2 cellular contexts compared by ENCODE assay signal in the genomic region with DNA sequence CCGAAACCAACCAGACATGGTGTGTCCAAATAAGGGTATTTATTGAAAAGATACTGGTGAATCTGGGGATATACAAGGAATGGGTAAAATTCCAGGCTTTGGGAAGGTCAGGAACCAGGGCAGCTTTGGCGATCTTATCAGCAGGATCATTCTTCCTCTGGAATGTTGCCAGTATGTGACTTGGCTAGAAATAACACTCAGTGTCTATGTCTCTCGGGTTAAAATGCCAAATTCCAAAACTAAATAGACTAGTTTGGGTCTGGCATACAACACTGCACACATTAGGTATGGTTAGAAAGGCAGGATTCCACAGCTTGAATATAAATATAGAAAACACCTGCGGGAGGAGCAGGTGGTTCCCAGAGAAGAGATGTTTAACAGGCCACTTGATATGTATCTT.
TF ChIP-seq lines count a peak whose summit lies in the region.

No MANE protein-coding gene starts in this region.

TF ChIP-seq in SK-N-SH, 30 proteins besides CTCF, POLR2A, EP300 and RAD21 (continued from another document and continues in another):
- TF ChIP-seq IRF3 (IDR thresholded peaks at IDR 0.05; ENCODE audit: low read depth, low read length) (no peak), POLR2AphosphoS5 (IDR thresholded peaks at IDR 0.05; ENCODE audit: low read depth, low read length) (no peak), YY1 (IDR thresholded peaks at IDR 0.05; ENCODE audit: low read depth) (no peak), NFIC (IDR thresholded peaks at IDR 0.05; ENCODE audit: borderline replicate concordance) (peak; percentile 95), NRF1 (IDR thresholded peaks at IDR 0.05; ENCODE audit: low read depth, low read length) (no peak), MEF2A (IDR thresholded peaks at IDR 0.05; ENCODE audit: borderline replicate concordance, low read depth) (no peak), RFX5 (IDR thresholded peaks at IDR 0.05; ENCODE audit: low read length) (no peak), SIN3A (IDR thresholded peaks at IDR 0.05; ENCODE audit: borderline replicate concordance, low read depth, low read length) (no peak), MXI1 (IDR thresholded peaks at IDR 0.05; ENCODE audit: low read depth, low read length) (no peak), FOSL2 (IDR thresholded peaks at IDR 0.05; ENCODE audit: borderline replicate concordance, low read depth) (peak; percentile 33; the same call in 1 of the 2 replicates), GABPA (IDR thresholded peaks at IDR 0.05; ENCODE audit: low read depth) (no peak), RXRA (IDR thresholded peaks at IDR 0.05; ENCODE audit: borderline replicate concordance, low read depth) (peak; percentile 71; the same call in 1 of the 2 replicates), FOXM1 (IDR thresholded peaks at IDR 0.05; ENCODE audit: low read depth) (0 out of 2 replicates have a peak, but pooled peaks have one; percentile 34), SMC3 (IDR thresholded peaks at IDR 0.05; ENCODE audit: low read depth, low read length) (no peak), GATA2 (CRISPR knock-in tag; IDR thresholded peaks at IDR 0.05) (0 out of 2 replicates have a peak, but pooled peaks have one; percentile 17), FOXJ3 (CRISPR knock-in tag; IDR thresholded peaks at IDR 0.05) (no peak), EZH2phosphoT487 (IDR thresholded peaks at IDR 0.05; ENCODE audit: borderline replicate concordance, low read depth) (no peak), TEAD4 (IDR thresholded peaks at IDR 0.05; ENCODE audit: borderline replicate concordance, insufficient read depth) (peak; percentile 66), TCF12 (IDR thresholded peaks at IDR 0.05) (peak; percentile 77), CHD2 (IDR thresholded peaks at IDR 0.05; ENCODE audit: low read length, partially characterized antibody) (no peak)
- TF ChIP-seq, protein P1, sequence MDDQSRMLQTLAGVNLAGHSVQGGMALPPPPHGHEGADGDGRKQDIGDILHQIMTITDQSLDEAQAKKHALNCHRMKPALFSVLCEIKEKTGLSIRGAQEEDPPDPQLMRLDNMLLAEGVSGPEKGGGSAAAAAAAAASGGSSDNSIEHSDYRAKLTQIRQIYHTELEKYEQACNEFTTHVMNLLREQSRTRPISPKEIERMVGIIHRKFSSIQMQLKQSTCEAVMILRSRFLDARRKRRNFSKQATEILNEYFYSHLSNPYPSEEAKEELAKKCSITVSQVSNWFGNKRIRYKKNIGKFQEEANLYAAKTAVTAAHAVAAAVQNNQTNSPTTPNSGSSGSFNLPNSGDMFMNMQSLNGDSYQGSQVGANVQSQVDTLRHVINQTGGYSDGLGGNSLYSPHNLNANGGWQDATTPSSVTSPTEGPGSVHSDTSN (IDR thresholded peaks at IDR 0.05), result peak; percentile 58; the same call in 1 of the 2 replicates
- TF ChIP-seq, protein P2, sequence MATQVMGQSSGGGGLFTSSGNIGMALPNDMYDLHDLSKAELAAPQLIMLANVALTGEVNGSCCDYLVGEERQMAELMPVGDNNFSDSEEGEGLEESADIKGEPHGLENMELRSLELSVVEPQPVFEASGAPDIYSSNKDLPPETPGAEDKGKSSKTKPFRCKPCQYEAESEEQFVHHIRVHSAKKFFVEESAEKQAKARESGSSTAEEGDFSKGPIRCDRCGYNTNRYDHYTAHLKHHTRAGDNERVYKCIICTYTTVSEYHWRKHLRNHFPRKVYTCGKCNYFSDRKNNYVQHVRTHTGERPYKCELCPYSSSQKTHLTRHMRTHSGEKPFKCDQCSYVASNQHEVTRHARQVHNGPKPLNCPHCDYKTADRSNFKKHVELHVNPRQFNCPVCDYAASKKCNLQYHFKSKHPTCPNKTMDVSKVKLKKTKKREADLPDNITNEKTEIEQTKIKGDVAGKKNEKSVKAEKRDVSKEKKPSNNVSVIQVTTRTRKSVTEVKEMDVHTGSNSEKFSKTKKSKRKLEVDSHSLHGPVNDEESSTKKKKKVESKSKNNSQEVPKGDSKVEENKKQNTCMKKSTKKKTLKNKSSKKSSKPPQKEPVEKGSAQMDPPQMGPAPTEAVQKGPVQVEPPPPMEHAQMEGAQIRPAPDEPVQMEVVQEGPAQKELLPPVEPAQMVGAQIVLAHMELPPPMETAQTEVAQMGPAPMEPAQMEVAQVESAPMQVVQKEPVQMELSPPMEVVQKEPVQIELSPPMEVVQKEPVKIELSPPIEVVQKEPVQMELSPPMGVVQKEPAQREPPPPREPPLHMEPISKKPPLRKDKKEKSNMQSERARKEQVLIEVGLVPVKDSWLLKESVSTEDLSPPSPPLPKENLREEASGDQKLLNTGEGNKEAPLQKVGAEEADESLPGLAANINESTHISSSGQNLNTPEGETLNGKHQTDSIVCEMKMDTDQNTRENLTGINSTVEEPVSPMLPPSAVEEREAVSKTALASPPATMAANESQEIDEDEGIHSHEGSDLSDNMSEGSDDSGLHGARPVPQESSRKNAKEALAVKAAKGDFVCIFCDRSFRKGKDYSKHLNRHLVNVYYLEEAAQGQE (IDR thresholded peaks at IDR 0.05; ENCODE audit: low read depth, low read length), result peak; percentile 56; the same call in 1 of the 2 replicates
- TF ChIP-seq, protein P3, sequence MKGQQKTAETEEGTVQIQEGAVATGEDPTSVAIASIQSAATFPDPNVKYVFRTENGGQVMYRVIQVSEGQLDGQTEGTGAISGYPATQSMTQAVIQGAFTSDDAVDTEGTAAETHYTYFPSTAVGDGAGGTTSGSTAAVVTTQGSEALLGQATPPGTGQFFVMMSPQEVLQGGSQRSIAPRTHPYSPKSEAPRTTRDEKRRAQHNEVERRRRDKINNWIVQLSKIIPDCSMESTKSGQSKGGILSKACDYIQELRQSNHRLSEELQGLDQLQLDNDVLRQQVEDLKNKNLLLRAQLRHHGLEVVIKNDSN (IDR thresholded peaks at IDR 0.05; ENCODE audit: borderline replicate concordance, low read depth), result no peak

TF ChIP-seq in SK-N-SH treated with all-trans-retinoic acid at 6 μM for 48 hours, 23 proteins besides CTCF, POLR2A, EP300 and RAD21 (continued from another document):
- no peak for TF ChIP-seq SNAI2 (CRISPR knock-in tag; IDR thresholded peaks at IDR 0.05)
- TF ChIP-seq TOX (CRISPR knock-in tag; IDR thresholded peaks at IDR 0.05; ENCODE audit: borderline replicate concordance), result no peak
- TF ChIP-seq, protein P4, sequence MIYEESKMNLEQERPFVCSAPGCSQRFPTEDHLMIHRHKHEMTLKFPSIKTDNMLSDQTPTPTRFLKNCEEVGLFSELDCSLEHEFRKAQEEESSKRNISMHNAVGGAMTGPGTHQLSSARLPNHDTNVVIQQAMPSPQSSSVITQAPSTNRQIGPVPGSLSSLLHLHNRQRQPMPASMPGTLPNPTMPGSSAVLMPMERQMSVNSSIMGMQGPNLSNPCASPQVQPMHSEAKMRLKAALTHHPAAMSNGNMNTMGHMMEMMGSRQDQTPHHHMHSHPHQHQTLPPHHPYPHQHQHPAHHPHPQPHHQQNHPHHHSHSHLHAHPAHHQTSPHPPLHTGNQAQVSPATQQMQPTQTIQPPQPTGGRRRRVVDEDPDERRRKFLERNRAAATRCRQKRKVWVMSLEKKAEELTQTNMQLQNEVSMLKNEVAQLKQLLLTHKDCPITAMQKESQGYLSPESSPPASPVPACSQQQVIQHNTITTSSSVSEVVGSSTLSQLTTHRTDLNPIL (CRISPR knock-in tag; IDR thresholded peaks at IDR 0.05; ENCODE audit: low read depth), result no peak
- TF ChIP-seq CSDC2 (CRISPR knock-in tag; IDR thresholded peaks at IDR 0.05), result no peak
- no peak for TF ChIP-seq ESRRG (CRISPR knock-in tag; IDR thresholded peaks at IDR 0.05)
- no peak for TF ChIP-seq ZFP30 (CRISPR knock-in tag; IDR thresholded peaks at IDR 0.05)
- no peak for TF ChIP-seq ZNF70 (CRISPR knock-in tag; IDR thresholded peaks at IDR 0.05)
